Comparison of ENCODE assay signal across 12 cellular contexts in the genomic region with DNA sequence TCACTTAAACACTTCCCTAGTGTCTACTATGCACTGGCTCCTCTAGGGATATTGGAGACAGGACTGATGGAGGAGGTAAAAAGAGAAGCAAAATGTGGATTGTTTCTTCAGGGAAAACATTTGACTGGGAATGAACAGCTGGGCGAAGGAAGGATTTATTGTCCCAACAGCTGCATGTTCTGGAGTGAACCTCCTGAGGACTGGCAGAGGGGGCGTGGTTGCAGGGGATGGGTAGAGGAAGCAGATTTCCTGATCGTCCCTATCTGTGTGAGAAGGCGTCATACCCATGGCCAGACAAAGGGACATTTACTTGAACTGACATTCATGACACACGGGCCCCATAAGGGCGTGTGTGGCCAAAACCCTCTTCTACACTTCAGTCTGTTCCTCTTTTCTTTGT.
"Had no signal": no experiment of that assay in that cellular context is flagged by ENCODE, and none has a peak within 500 bp of the region (broad histone marks: within the 10 kb centered on the region; RNA-seq: fewer than 3 reads in every experiment).

No MANE protein-coding gene starts in this region.

- H3K4me3 ChIP-seq: heart left ventricle, ovary, right atrium auricular region, sigmoid colon, vagina had no signal

- H3K9me3 Mint-ChIP-seq: type B pancreatic cell had no signal

- DNase-seq: effector memory CD4-positive, alpha-beta T cell; heart left ventricle; hippocampal formation; naive thymus-derived CD8-positive, alpha-beta T cell; sigmoid colon; stimulated activated CD4-positive, alpha-beta T cell treated with anti-CD3 and anti-CD28 coated beads, Interleukin-12 subunit alpha, Interleukin-12 subunit beta, amount 100 ng/mL, for 4 hours; stimulated activated naive CD4-positive, alpha-beta T cell treated with Interleukin-2 at 50 U/mL for 16 hours had no signal

- H3K27ac Mint-ChIP-seq: type B pancreatic cell had no signal

- H3K27me3 ChIP-seq: heart left ventricle, ovary, right atrium auricular region, sigmoid colon, vagina had no signal

- H3K27me3 Mint-ChIP-seq: type B pancreatic cell had no signal

- H3K4me1 ChIP-seq: heart left ventricle, right atrium auricular region, vagina had no signal

- H3K4me1 Mint-ChIP-seq: naive thymus-derived CD8-positive, alpha-beta T cell had no signal

- H3K36me3 Mint-ChIP-seq: naive thymus-derived CD8-positive, alpha-beta T cell; type B pancreatic cell had no signal

- H3K36me3 ChIP-seq: heart left ventricle, ovary, right atrium auricular region, sigmoid colon, vagina had no signal

- H3K27ac ChIP-seq: ovary, right atrium auricular region, vagina had no signal

- H3K4me3 Mint-ChIP-seq: naive thymus-derived CD8-positive, alpha-beta T cell; type B pancreatic cell had no signal

- ATAC-seq: esophagus mucosa; heart left ventricle; naive thymus-derived CD8-positive, alpha-beta T cell had no signal

- H3K9me3 ChIP-seq: heart left ventricle, ovary, right atrium auricular region, sigmoid colon, vagina had no signal
